Comparison of ENCODE assay signal across 18 cellular contexts in genomic region chr10:132884041-132884440, GRCh38. TPM values are rescaled to one million over a fixed set of nuclear protein-coding genes. Genes with fewer than 3 reads are reported as not detected.
"Had no signal": no experiment of that assay in that cellular context is flagged by ENCODE, and none has a peak within 500 bp of the region (broad histone marks: within the 10 kb centered on the region; RNA-seq: fewer than 3 reads in every experiment).

No MANE protein-coding gene starts in this region.

- H3K36me3 ChIP-seq: esophagus muscularis mucosa, neural progenitor cell, pancreas had no signal

- FAIRE-seq: keratinocyte, pancreas, small intestine had no signal

- H3K4me1 ChIP-seq: esophagus muscularis mucosa, neural progenitor cell, pancreas had no signal

- DNase-seq: activated CD4-positive, alpha-beta T cell treated with anti-CD3 and anti-CD28 coated beads for 1 hour; activated CD4-positive, alpha-beta T cell treated with anti-CD3 and anti-CD28 coated beads, Interleukin-2, amount 50 U/mL, for 4 hours; activated naive CD8-positive, alpha-beta T cell treated with anti-CD3 and anti-CD28 coated beads for 36 hours; activated T-cell treated with anti-CD3 and anti-CD28 coated beads for 4 hours; amygdala; cortex of kidney; effector CD4-positive, alpha-beta T cell; small intestine; T-helper 1 cell had no signal

- H3K4me3 ChIP-seq: esophagus muscularis mucosa, hepatocyte, neural progenitor cell, pancreas had no signal

- ATAC-seq: pancreas, SK-N-SH treated with all-trans-retinoic acid at 6 μM for 48 hours had no signal

- H3K9me3 ChIP-seq: esophagus muscularis mucosa, pancreas had no signal

- H3K9ac ChIP-seq: neural progenitor cell had no signal

- H3K27ac ChIP-seq: esophagus muscularis mucosa, hepatocyte, neural progenitor cell, pancreas had no signal

- H3K27me3 ChIP-seq: hepatocyte, neural progenitor cell, pancreas had no signal

RNA-seq across cellular contexts. Expression of gene CFAP46, which starts 58.3 kb away (rescaled TPM):
- total RNA-seq: activated T-helper 2 cell treated with anti-CD3 and anti-CD28 coated beads, Interferon-gamma antibody, Interleukin-2, Interleukin-4, amounts not matched to agents 10 μg/mL and 5 μg/mL and 100 μg/mL, durations not matched to agents 14 hours and 24 hours and 36 hours; myocyte had no signal
- polyA plus RNA-seq: urinary bladder had no signal
